Comparison of ENCODE assay signal across 8 cellular contexts in the genomic region with DNA sequence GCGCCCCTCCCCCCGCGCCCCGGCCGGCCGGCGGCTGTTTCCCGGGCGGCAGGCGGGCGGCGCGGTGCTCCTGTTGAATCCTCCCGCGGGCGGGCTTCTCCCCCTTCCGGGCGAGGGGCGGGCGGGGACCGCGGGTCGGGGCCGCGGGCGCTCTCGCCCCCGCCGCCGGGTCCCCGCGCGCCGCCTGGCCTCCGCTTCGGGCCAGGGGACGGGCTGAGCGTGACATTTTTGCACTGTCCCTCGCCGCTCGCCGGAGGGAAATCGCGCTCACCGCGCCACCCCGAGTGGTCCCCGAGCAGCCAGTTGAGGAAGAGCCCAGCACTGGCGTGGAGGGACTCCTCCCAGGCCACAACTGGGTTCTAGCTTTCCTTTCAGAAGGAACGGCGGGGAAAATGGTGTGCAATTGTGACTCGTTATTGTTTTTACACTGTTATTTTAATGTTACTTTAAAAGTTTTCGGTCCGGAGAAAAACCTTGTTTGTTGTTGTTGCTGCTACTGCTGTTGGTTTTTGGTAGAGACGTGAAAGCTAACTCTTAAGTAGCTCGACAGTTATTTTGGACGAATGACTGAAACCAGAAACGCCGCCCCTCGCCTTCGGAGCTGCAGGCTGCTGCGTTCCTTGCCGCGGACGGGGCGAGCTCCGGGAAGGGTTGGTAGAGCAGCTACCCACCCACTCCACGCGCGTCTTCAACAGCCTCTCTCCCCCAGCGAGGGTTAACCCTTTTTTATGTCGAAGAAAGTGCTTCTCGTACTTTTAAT. TPM values are rescaled to one million over a fixed set of nuclear protein-coding genes. Genes with fewer than 3 reads are reported as not detected.
DNase-seq lines count a peak whose midpoint lies in the region; ATAC-seq and TF ChIP-seq lines count a peak whose summit lies in the region.

No MANE protein-coding gene starts in this region.

- CTCF ChIA-PET in PC-9 (lab: Charles Lee) = interaction anchor here (0.6 to 0.7 kb wide), 2 partner anchors 139 to 922 kb away, joined by 7 to 19 read pairs; no protein-coding TSS in a partner anchor

- POLR2A ChIA-PET in PC-9 (lab: Charles Lee; ENCODE audit: unreplicated experiment) = interaction anchor here (0.5 to 0.9 kb wide), 4 partner anchors 13 to 1418 kb away, joined by 3 to 7 read pairs (median 5); no protein-coding TSS in a partner anchor

- H3K4me3 ChIP-seq in BLaER1 (peak overlapping the region; percentile 84), PC-9 (peak overlapping the region; percentile 71), fibroblast of the aortic adventitia (ENCODE audit: low read depth, low read length) (peak overlapping the region; percentile 81)

- BruUV-seq in PC-9 (replicated peaks; lab: Mats Ljungman, UMichigan) = TSS peak; percentile 35

- no peaks in the 10 kb centered on the region for H3K9me2 ChIP-seq in PC-9 (ENCODE audit: insufficient read depth)

- H3K27me3 ChIP-seq in BLaER1 (no peaks in the 10 kb centered on the region), PC-9 (ENCODE audit: insufficient read depth, low read depth) (no peaks in the 10 kb centered on the region)

- peak overlapping the region; percentile 92 for H3K4me3 Mint-ChIP-seq in activated T-helper 17 cell treated with anti-CD3 and anti-CD28 coated beads, Interleukin-2, amount 50 U/mL, for 72 hours
- H3K4me3 Mint-ChIP-seq in nephron = peak overlapping the region; percentile 84 to 97 (median 93)
- H3K4me3 Mint-ChIP-seq in stimulated activated naive CD8-positive, alpha-beta T cell treated with anti-CD3 and anti-CD28 coated beads, Interleukin-15, amount 100 ng/mL, for 72 hours = peak overlapping the region; percentile 96

- peaks cover 52% of the 10 kb centered on the region for H4K20me1 ChIP-seq in BLaER1
- H4K20me1 ChIP-seq in PC-9 (ENCODE audit: insufficient read depth) = peaks cover 24% of the 10 kb centered on the region; the same call in 1 of the 2 replicates

- peak overlapping the region; percentile 92 for H3K27ac Mint-ChIP-seq in activated T-helper 17 cell treated with anti-CD3 and anti-CD28 coated beads, Interleukin-2, amount 50 U/mL, for 72 hours
- H3K27ac Mint-ChIP-seq in nephron = peak overlapping the region; percentile 97 to 100 (median 97)
- peak overlapping the region; percentile 97 to 99 for H3K27ac Mint-ChIP-seq in stimulated activated naive CD8-positive, alpha-beta T cell treated with anti-CD3 and anti-CD28 coated beads, Interleukin-15, amount 100 ng/mL, for 72 hours

- peak; percentile 25 for TF ChIP-seq POLR2A in GM19193 (IDR thresholded peaks at IDR 0.05; ENCODE audit: extremely low read depth, insufficient read depth, insufficient read length)

- H3K9ac ChIP-seq in BLaER1 = peak overlapping the region; percentile 93

- peaks cover 8% of the 10 kb centered on the region; the same call in 1 of the 2 replicates for H3K9me3 ChIP-seq in BLaER1
- no peaks in the 10 kb centered on the region for H3K9me3 ChIP-seq in PC-9 (ENCODE audit: insufficient read depth, low read depth)

- no peaks in the 10 kb centered on the region for H3K27me3 Mint-ChIP-seq in activated T-helper 17 cell treated with anti-CD3 and anti-CD28 coated beads, Interleukin-2, amount 50 U/mL, for 72 hours
- peaks cover 6% of the 10 kb centered on the region for H3K27me3 Mint-ChIP-seq in nephron (ENCODE audit: low read depth)
- H3K27me3 Mint-ChIP-seq in stimulated activated naive CD8-positive, alpha-beta T cell treated with anti-CD3 and anti-CD28 coated beads, Interleukin-15, amount 100 ng/mL, for 72 hours = no peaks in the 10 kb centered on the region

- peaks cover 13% of the 10 kb centered on the region for H3F3A ChIP-seq in PC-9 (ENCODE audit: insufficient read depth, low read depth)

- peaks cover 33% of the 10 kb centered on the region for H3K4me1 ChIP-seq in BLaER1
- peaks cover 30% of the 10 kb centered on the region for H3K4me1 ChIP-seq in PC-9 (replicated peaks; ENCODE audit: insufficient read depth)

- peak; percentile 41 to 44 for DNase-seq in PC-9
- peak; percentile 70 for DNase-seq in fibroblast of the aortic adventitia (ENCODE audit: low read depth)
- DNase-seq in stimulated activated naive CD8-positive, alpha-beta T cell treated with anti-CD3 and anti-CD28 coated beads, Interleukin-15, amount 100 ng/mL, for 72 hours = peak; percentile 54 to 56

- TF ChIP-seq CTCF in PC-9 (conservative IDR thresholded peaks at IDR 0.05) (no peak), fibroblast of the aortic adventitia (IDR thresholded peaks at IDR 0.05; ENCODE audit: insufficient read depth, low read length) (peak; percentile 14), nephron (IDR thresholded peaks at IDR 0.05; ENCODE audit: unreplicated experiment in 3 of 3) (no peak)

- ATAC-seq in HG03432 (IDR thresholded peaks at IDR 0.05; ENCODE audit: unreplicated experiment) = peak; percentile 44
- ATAC-seq in activated T-helper 17 cell treated with anti-CD3 and anti-CD28 coated beads, Interleukin-2, amount 50 U/mL, for 72 hours (replicated peaks) = peak; percentile 32
- peak; percentile 54 for ATAC-seq in stimulated activated naive CD8-positive, alpha-beta T cell treated with anti-CD3 and anti-CD28 coated beads, Interleukin-15, amount 100 ng/mL, for 72 hours

- intact Hi-C loops in PC-9 (cut with micrococcal nuclease; ENCODE audit: unreplicated experiment) = loop anchor here (1.0 to 5.0 kb wide), 8 partner anchors 52 to 1232 kb away; a partner anchor contains a TSS

- peaks cover 8% of the 10 kb centered on the region for H3K36me3 Mint-ChIP-seq in activated T-helper 17 cell treated with anti-CD3 and anti-CD28 coated beads, Interleukin-2, amount 50 U/mL, for 72 hours (ENCODE audit: low read depth)
- H3K36me3 Mint-ChIP-seq in nephron (ENCODE audit: low read depth) = peaks cover 3% of the 10 kb centered on the region

- peaks cover 8% of the 10 kb centered on the region for H3K36me3 ChIP-seq in BLaER1
- H3K36me3 ChIP-seq in PC-9 (ENCODE audit: low read depth) = 0 out of 2 replicates have a peak, but pooled peaks cover 3% of the 10 kb centered on the region

- H3K27ac ChIP-seq in BLaER1 (peak overlapping the region; percentile 91), PC-9 (peak overlapping the region; percentile 66)

- H3K79me2 ChIP-seq in PC-9 (ENCODE audit: low read depth) = peaks cover 51% of the 10 kb centered on the region

- peaks cover 39% of the 10 kb centered on the region for H3K4me1 Mint-ChIP-seq in activated T-helper 17 cell treated with anti-CD3 and anti-CD28 coated beads, Interleukin-2, amount 50 U/mL, for 72 hours
- H3K4me1 Mint-ChIP-seq in nephron = peaks cover 32% of the 10 kb centered on the region
- H3K4me1 Mint-ChIP-seq in stimulated activated naive CD8-positive, alpha-beta T cell treated with anti-CD3 and anti-CD28 coated beads, Interleukin-15, amount 100 ng/mL, for 72 hours = peaks cover 51% of the 10 kb centered on the region

- H2AFZ ChIP-seq in PC-9 = peak overlapping the region; percentile 77

- H3K9me3 Mint-ChIP-seq in activated T-helper 17 cell treated with anti-CD3 and anti-CD28 coated beads, Interleukin-2, amount 50 U/mL, for 72 hours = no peaks in the 10 kb centered on the region
- no peaks in the 10 kb centered on the region for H3K9me3 Mint-ChIP-seq in nephron
- no peaks in the 10 kb centered on the region for H3K9me3 Mint-ChIP-seq in stimulated activated naive CD8-positive, alpha-beta T cell treated with anti-CD3 and anti-CD28 coated beads, Interleukin-15, amount 100 ng/mL, for 72 hours

- H3K4me2 ChIP-seq in BLaER1 (peak overlapping the region; percentile 93), PC-9 (peak overlapping the region; percentile 89)

RNA-seq across cellular contexts. Expression of a gene that starts 0.9 kb away (rescaled TPM):
- total RNA-seq in PC-9 (2021) = 37.1 and 37.6 TPM in 2 replicates
- 10 to 100 TPM; 55.6 to 62.2 TPM for total RNA-seq in activated T-helper 17 cell treated with anti-CD3 and anti-CD28 coated beads, Interleukin-2, amount 50 U/mL, for 72 hours
- 19.3 and 46.5 TPM in 2 replicates for total RNA-seq in fibroblast of the aortic adventitia (ENCODE audit: low replicate concordance)

RNA-seq across cellular contexts. Expression of a gene that starts 48.6 kb away (rescaled TPM):
- 63.0 and 81.3 TPM in 2 replicates for total RNA-seq in PC-9 (2021)
- total RNA-seq in activated T-helper 17 cell treated with anti-CD3 and anti-CD28 coated beads, Interleukin-2, amount 50 U/mL, for 72 hours = 100 to 1,000 TPM in 1 of 2 donors, 10 to 100 TPM in 1; 97.0 to 126 TPM
- total RNA-seq in fibroblast of the aortic adventitia (ENCODE audit: low replicate concordance) = 157 and 194 TPM in 2 replicates

Comparison
In these comparisons a context has a peak if more than half of its experiments do, and no peak if none do; other contexts are left out.
1. Peak in every context shown above with its lines: DNase-seq, ATAC-seq, H3K4me3 ChIP-seq and H3K27ac ChIP-seq.